ENCODE assay signal across 1 cellular context in genomic region chr13:99374169-99374991, GRCh38.
TF ChIP-seq lines count a peak whose summit lies in the region.

No MANE protein-coding gene starts in this region.

TF ChIP-seq in GM12878, 131 proteins besides CTCF, POLR2A, EP300 and RAD21 (continued from another document and continues in another):
- TF ChIP-seq GATAD2B (conservative IDR thresholded peaks at IDR 0.05; ENCODE audit: low read depth) (no peak), MTA3 (IDR thresholded peaks at IDR 0.05; ENCODE audit: borderline replicate concordance, low read length) (0 out of 2 replicates have a peak, but pooled peaks have one; percentile 66), PAX5 (IDR thresholded peaks at IDR 0.05; ENCODE audit: borderline replicate concordance, low read depth, low read length) (peak; percentile 93), LARP7 (IDR thresholded peaks at IDR 0.05) (no peak), SIN3A (IDR thresholded peaks at IDR 0.05; ENCODE audit: low read depth, low read length) (no peak), BCL11A (IDR thresholded peaks at IDR 0.05; ENCODE audit: low read depth, low read length) (peak; percentile 76; the same call in 1 of the 2 replicates), CREM (IDR thresholded peaks at IDR 0.05; ENCODE audit: low read depth) (0 out of 2 replicates have a peak, but pooled peaks have one; percentile 25), POU2F2 (IDR thresholded peaks at IDR 0.05; ENCODE audit: borderline replicate concordance, low read depth, low read length) (peak; percentile 72; the same call in 1 of the 3 replicates), ZNF592 (IDR thresholded peaks at IDR 0.05) (peak; percentile 99), TAF1 (IDR thresholded peaks at IDR 0.05; ENCODE audit: borderline replicate concordance, low read depth, low read length) (no peak), SMAD1 (IDR thresholded peaks at IDR 0.05; ENCODE audit: low read depth, partially characterized antibody) (no peak), IRF5 (IDR thresholded peaks at IDR 0.05; ENCODE audit: borderline replicate concordance) (no peak), ATF2 (IDR thresholded peaks at IDR 0.05; ENCODE audit: low read length) (peak; percentile 73; the same call in 1 of the 2 replicates), FOXM1 (IDR thresholded peaks at IDR 0.05; ENCODE audit: low read depth, low read length) (peak; percentile 67; the same call in 1 of the 2 replicates), CBX5 (IDR thresholded peaks at IDR 0.05; ENCODE audit: low read depth) (0 out of 2 replicates have a peak, but pooled peaks have one; percentile 36), ZNF24 (IDR thresholded peaks at IDR 0.05) (no peak), NFIC (IDR thresholded peaks at IDR 0.05; ENCODE audit: low read depth, low read length) (peak; percentile 5; the same call in 1 of the 2 replicates), ZBTB11 (CRISPR knock-in tag; IDR thresholded peaks at IDR 0.05) (0 out of 2 replicates have a peak, but pooled peaks have one; percentile 21), TBL1XR1 (IDR thresholded peaks at IDR 0.05; ENCODE audit: low read depth, low read length) (0 out of 2 replicates have a peak, but pooled peaks have one; percentile 9), IRF4 (IDR thresholded peaks at IDR 0.05; ENCODE audit: low read depth, low read length) (peak; percentile 56; the same call in 1 of the 2 replicates), RELB (IDR thresholded peaks at IDR 0.05; ENCODE audit: low read depth) (peak; percentile 32; the same call in 1 of the 2 replicates), ZNF687 (IDR thresholded peaks at IDR 0.05) (peak; percentile 99), CREB1 (IDR thresholded peaks at IDR 0.05; ENCODE audit: low read depth) (0 out of 2 replicates have a peak, but pooled peaks have one; percentile 16), ATF3 (IDR thresholded peaks at IDR 0.05; ENCODE audit: borderline replicate concordance, extremely low read depth, low read depth, low read length) (no peak), BRCA1 (IDR thresholded peaks at IDR 0.05; ENCODE audit: low read depth, low read length) (no peak), MEF2B (IDR thresholded peaks at IDR 0.05; ENCODE audit: partially characterized antibody, poor library complexity, severe bottlenecking) (peak; percentile 59), TCF12 (IDR thresholded peaks at IDR 0.05; ENCODE audit: low read depth, low read length) (peak; percentile 39; the same call in 1 of the 2 replicates), BHLHE40 (IDR thresholded peaks at IDR 0.05; ENCODE audit: borderline replicate concordance in 1 of 2, low read depth in 2 of 2, low read length in 1 of 2) (peak; percentile 84 to 88), DPF2 (IDR thresholded peaks at IDR 0.05) (no peak), ZNF217 (IDR thresholded peaks at IDR 0.05) (no peak), TCF3 (IDR thresholded peaks at IDR 0.05; ENCODE audit: borderline replicate concordance, insufficient read depth, low read depth, low read length) (peak; percentile 15; the same call in 1 of the 2 replicates), HCFC1 (IDR thresholded peaks at IDR 0.05; ENCODE audit: low read length) (no peak), ZNF207 (IDR thresholded peaks at IDR 0.05; ENCODE audit: borderline replicate concordance) (no peak), PRDM15 (CRISPR knock-in tag; IDR thresholded peaks at IDR 0.05) (peak; percentile 89; the same call in 1 of the 2 replicates), SIX5 (IDR thresholded peaks at IDR 0.05; ENCODE audit: low read depth, low read length, severe bottlenecking) (no peak), POLR2AphosphoS2 (IDR thresholded peaks at IDR 0.05; ENCODE audit: low read depth, low read length) (no peak), NRF1 (conservative IDR thresholded peaks at IDR 0.05; ENCODE audit: low read depth, low read length) (no peak), IKZF2 (IDR thresholded peaks at IDR 0.05) (peak in 1 of 2 experiments; percentile 24; a peak in 2 of 4 replicates), KAT2A (conservative IDR thresholded peaks at IDR 0.05; ENCODE audit: control insufficient read depth, low read depth, low read length) (no peak), ESRRA (IDR thresholded peaks at IDR 0.05; ENCODE audit: low read length) (no peak)
